1 cellular context compared by ENCODE assay signal in the genomic region with DNA sequence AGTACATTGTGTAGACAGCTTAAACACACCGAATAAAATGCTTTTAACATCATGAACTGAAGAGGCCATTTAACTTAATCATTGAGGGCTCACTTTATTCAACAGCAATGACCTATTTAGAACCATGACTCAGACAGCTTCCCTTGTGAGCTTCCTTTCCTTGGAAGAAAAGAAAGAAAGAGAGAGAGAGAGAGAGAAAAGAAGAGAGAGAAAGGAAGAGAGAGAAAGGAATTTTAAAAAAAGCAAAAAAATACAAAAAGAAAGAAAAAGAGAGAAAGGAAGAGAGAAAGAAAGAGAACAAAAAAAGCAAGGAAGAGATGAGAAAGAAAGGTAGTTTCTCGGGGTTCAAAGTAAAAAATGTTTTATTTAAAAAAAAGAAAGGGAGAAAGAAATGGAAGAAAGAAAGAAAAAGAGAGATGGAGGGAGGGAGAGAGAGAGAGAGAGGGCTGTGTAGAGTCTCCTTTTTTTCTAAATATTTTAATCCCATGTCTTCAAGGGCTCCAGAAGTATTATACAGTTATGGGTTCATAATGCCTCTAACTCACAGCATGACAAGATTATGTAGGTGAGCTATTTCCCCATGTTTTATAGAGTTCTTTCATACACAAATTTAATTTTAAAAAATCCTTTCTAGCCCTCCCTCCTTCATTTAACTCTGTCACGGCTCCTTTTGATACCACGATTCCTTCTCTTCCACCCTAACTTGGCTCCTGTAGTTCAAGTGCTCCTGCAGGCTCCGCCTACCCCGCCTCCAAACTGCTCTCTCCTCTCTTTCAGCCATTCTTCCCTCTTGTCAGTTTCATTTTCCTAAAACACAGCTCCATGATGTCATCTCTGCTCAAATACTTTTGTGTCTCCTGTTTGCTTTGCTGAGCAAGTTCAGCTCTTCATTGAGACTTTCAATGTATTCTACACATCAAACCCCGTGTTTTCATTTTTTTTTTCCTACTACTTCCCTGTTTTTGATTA.
TF ChIP-seq lines count a peak whose summit lies in the region.

No MANE protein-coding gene starts in this region.

TF ChIP-seq in IMR-90, 13 proteins besides CTCF, POLR2A, EP300 and RAD21:
- TF ChIP-seq, protein P1, sequence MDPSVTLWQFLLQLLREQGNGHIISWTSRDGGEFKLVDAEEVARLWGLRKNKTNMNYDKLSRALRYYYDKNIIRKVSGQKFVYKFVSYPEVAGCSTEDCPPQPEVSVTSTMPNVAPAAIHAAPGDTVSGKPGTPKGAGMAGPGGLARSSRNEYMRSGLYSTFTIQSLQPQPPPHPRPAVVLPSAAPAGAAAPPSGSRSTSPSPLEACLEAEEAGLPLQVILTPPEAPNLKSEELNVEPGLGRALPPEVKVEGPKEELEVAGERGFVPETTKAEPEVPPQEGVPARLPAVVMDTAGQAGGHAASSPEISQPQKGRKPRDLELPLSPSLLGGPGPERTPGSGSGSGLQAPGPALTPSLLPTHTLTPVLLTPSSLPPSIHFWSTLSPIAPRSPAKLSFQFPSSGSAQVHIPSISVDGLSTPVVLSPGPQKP (IDR thresholded peaks at IDR 0.05; ENCODE audit: borderline replicate concordance, low read depth, low read length) = no peak
- TF ChIP-seq SMC3 (IDR thresholded peaks at IDR 0.05; ENCODE audit: low read depth, low read length) = no peak
- no peak for TF ChIP-seq MAZ (IDR thresholded peaks at IDR 0.05; ENCODE audit: borderline replicate concordance, low read depth, low read length)
- TF ChIP-seq, protein P2, sequence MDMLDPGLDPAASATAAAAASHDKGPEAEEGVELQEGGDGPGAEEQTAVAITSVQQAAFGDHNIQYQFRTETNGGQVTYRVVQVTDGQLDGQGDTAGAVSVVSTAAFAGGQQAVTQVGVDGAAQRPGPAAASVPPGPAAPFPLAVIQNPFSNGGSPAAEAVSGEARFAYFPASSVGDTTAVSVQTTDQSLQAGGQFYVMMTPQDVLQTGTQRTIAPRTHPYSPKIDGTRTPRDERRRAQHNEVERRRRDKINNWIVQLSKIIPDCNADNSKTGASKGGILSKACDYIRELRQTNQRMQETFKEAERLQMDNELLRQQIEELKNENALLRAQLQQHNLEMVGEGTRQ (IDR thresholded peaks at IDR 0.05; ENCODE audit: low read depth, low read length) = no peak
- no peak for TF ChIP-seq RFX5 (IDR thresholded peaks at IDR 0.05; ENCODE audit: low read depth, low read length)
- TF ChIP-seq CHD1 (IDR thresholded peaks at IDR 0.05; ENCODE audit: low read depth, low read length) = no peak
- TF ChIP-seq FOS (IDR thresholded peaks at IDR 0.05; ENCODE audit: low read depth, low read length) = no peak
- TF ChIP-seq MXI1 (IDR thresholded peaks at IDR 0.05; ENCODE audit: borderline replicate concordance, low read depth, low read length) = no peak
- TF ChIP-seq NFE2L2 (IDR thresholded peaks at IDR 0.05; ENCODE audit: low read depth, low read length) = no peak
- TF ChIP-seq BHLHE40 (IDR thresholded peaks at IDR 0.05; ENCODE audit: low read depth, low read length) = no peak
- TF ChIP-seq MAFK (IDR thresholded peaks at IDR 0.05; ENCODE audit: low read depth, low read length) = no peak
- TF ChIP-seq CEBPB (IDR thresholded peaks at IDR 0.05; ENCODE audit: low read depth, low read length) = no peak
- no peak for TF ChIP-seq RCOR1 (IDR thresholded peaks at IDR 0.05; ENCODE audit: insufficient replicate concordance, low read length)
